In genomic region chr6:100171533-100172321, GRCh38 we compare ENCODE assay signal across 11 cellular contexts.
DNase-seq lines count a peak whose midpoint lies in the region; ATAC-seq, FAIRE-seq and TF ChIP-seq lines count a peak whose summit lies in the region.
"Had no signal": no experiment of that assay in that cellular context is flagged by ENCODE, and none has a peak within 500 bp of the region (broad histone marks: within the 10 kb centered on the region; RNA-seq: fewer than 3 reads in every experiment).

No MANE protein-coding gene starts in this region.

- no peak overlapping the region for H3K18ac ChIP-seq in trophoblast cell (ENCODE audit: low read length)

- H3K27me3 ChIP-seq in trophoblast cell (ENCODE audit: insufficient read depth, low read length), result no peaks in the 10 kb centered on the region

- H3K27ac Mint-ChIP-seq in effector memory CD8-positive, alpha-beta T cell, result no peak overlapping the region
- no peak overlapping the region for H3K27ac Mint-ChIP-seq in Calu3 (ENCODE audit: unreplicated experiment)
- H3K27ac Mint-ChIP-seq: nephron had no signal

- ATAC-seq in GM21529 (IDR thresholded peaks at IDR 0.05; ENCODE audit: unreplicated experiment) (peak; percentile 89), HG03457 (IDR thresholded peaks at IDR 0.05; ENCODE audit: unreplicated experiment) (peak; percentile 66)
- ATAC-seq in effector memory CD8-positive, alpha-beta T cell (replicated peaks), result no peak

- no peaks in the 10 kb centered on the region for H3K4me1 ChIP-seq in trophoblast cell (ENCODE audit: control insufficient read depth in 1 of 2, insufficient read depth in 2 of 2, low read length in 2 of 2)

- BruUV-seq in Calu3 (replicated peaks; lab: Mats Ljungman, UMichigan), result no TSS peak

- no peak overlapping the region for H3K14ac ChIP-seq in trophoblast cell (ENCODE audit: low read length)

- no peaks in the 10 kb centered on the region for H3K79me2 ChIP-seq in trophoblast cell (ENCODE audit: control insufficient read depth, insufficient read depth, low read length, poor library complexity)

- H3K36me3 Mint-ChIP-seq in effector memory CD8-positive, alpha-beta T cell (ENCODE audit: insufficient read depth), result no peaks in the 10 kb centered on the region
- H3K36me3 Mint-ChIP-seq in Calu3 (ENCODE audit: insufficient read depth, unreplicated experiment), result no peaks in the 10 kb centered on the region

- H2BK5ac ChIP-seq in trophoblast cell (ENCODE audit: low read depth, low read length, poor library complexity), result no peak overlapping the region

- H4K8ac ChIP-seq in trophoblast cell (ENCODE audit: low read depth, low read length), result no peak overlapping the region

- no peaks in the 10 kb centered on the region for H3K36me3 ChIP-seq in trophoblast cell (ENCODE audit: control insufficient read depth in 1 of 2, insufficient read depth in 2 of 2, low read length in 2 of 2)

- no peaks in the 10 kb centered on the region for H3K27me3 Mint-ChIP-seq in effector memory CD8-positive, alpha-beta T cell
- no peaks in the 10 kb centered on the region for H3K27me3 Mint-ChIP-seq in Calu3 (ENCODE audit: unreplicated experiment)

- no peaks in the 10 kb centered on the region for H3K4me1 Mint-ChIP-seq in effector memory CD8-positive, alpha-beta T cell (ENCODE audit: low read depth in 2 of 2)
- H3K4me1 Mint-ChIP-seq in Calu3 (ENCODE audit: low read depth, unreplicated experiment), result peaks cover 9% of the 10 kb centered on the region

- H3K23ac ChIP-seq in trophoblast cell (ENCODE audit: low read length), result no peak overlapping the region

- no peak overlapping the region for H2AFZ ChIP-seq in trophoblast cell (ENCODE audit: insufficient read depth, low read length, poor library complexity)

- no peak overlapping the region for H4K91ac ChIP-seq in trophoblast cell (ENCODE audit: low read depth, low read length)

- intact Hi-C loops in Calu3 (cut with micrococcal nuclease; ENCODE audit: unreplicated experiment), result no loop called here

- no peaks in the 10 kb centered on the region for H3K79me1 ChIP-seq in trophoblast cell (ENCODE audit: low read length)

- no peak overlapping the region for H3K4me3 Mint-ChIP-seq in effector memory CD8-positive, alpha-beta T cell
- H3K4me3 Mint-ChIP-seq in Calu3 (ENCODE audit: low read depth, unreplicated experiment), result no peak overlapping the region
- H3K4me3 Mint-ChIP-seq: nephron had no signal

- no peak overlapping the region for H3K27ac ChIP-seq in trophoblast cell (ENCODE audit: low read depth, low read length)

- DNase-seq in GM18507 (ENCODE audit: extremely low spot score, insufficient read length, low read depth) (peak; percentile 2), astrocyte of the hippocampus (ENCODE audit: low read depth, low spot score) (peak; percentile 84), trophoblast cell (no peak), Calu3 (no peak), NCI-H2171 treated with DMSO at 0.1 percent for 48 hours (lab: John Stamatoyannopoulos, UW) (no peak)
- DNase-seq in effector memory CD8-positive, alpha-beta T cell, result no peak
- DNase-seq: stimulated activated naive CD4-positive, alpha-beta T cell had no signal

- H2BK120ac ChIP-seq in trophoblast cell (ENCODE audit: insufficient read depth, low read length, poor library complexity), result no peak overlapping the region

- H3K4me2 ChIP-seq in trophoblast cell (ENCODE audit: low read length), result no peak overlapping the region

- peak; percentile 87 for FAIRE-seq in GM18507 (lab: Jason Lieb, UNC)
- FAIRE-seq: GM12891 had no signal

- no peak overlapping the region for H3K4ac ChIP-seq in trophoblast cell (ENCODE audit: low read depth, low read length)

- no peak overlapping the region for H2BK12ac ChIP-seq in trophoblast cell (ENCODE audit: low read length)

- no peak overlapping the region for H3K4me3 ChIP-seq in trophoblast cell (ENCODE audit: low read depth, low read length)

- no peak overlapping the region for H2AK5ac ChIP-seq in trophoblast cell (ENCODE audit: low read length)

- no CpG with 5 or more reads among the region's 4 CpGs for WGBS in trophoblast cell (ENCODE audit: extremely low coverage, insufficient coverage, insufficient read length)

- no peak overlapping the region for H4K12ac ChIP-seq in trophoblast cell (ENCODE audit: low read depth, low read length)

- no peak overlapping the region for H3K9ac ChIP-seq in trophoblast cell (ENCODE audit: low read length)

- H3K9me3 ChIP-seq in trophoblast cell (ENCODE audit: insufficient read depth, low read depth, low read length), result no peaks in the 10 kb centered on the region

- TF ChIP-seq CTCF in Calu3 (IDR thresholded peaks at IDR 0.05; ENCODE audit: unreplicated experiment), result no peak

- CTCF ChIA-PET in Calu3 (lab: Charles Lee), result no interaction called here

- H3K9me3 Mint-ChIP-seq in effector memory CD8-positive, alpha-beta T cell, result no peaks in the 10 kb centered on the region
- no peaks in the 10 kb centered on the region for H3K9me3 Mint-ChIP-seq in Calu3 (ENCODE audit: low read depth, unreplicated experiment)
- H3K9me3 Mint-ChIP-seq: nephron had no signal

Comparison
In these comparisons a context has a peak if more than half of its experiments do, and no peak if none do; other contexts are left out.
1. DNase-seq: peak in GM18507 (single experiment) and astrocyte of the hippocampus (single experiment); none in trophoblast cell (0 of 2), effector memory CD8-positive, alpha-beta T cell (0 of 3), Calu3 (single experiment) and NCI-H2171 treated with DMSO at 0.1 percent for 48 hours (single experiment).